In the genomic region with DNA sequence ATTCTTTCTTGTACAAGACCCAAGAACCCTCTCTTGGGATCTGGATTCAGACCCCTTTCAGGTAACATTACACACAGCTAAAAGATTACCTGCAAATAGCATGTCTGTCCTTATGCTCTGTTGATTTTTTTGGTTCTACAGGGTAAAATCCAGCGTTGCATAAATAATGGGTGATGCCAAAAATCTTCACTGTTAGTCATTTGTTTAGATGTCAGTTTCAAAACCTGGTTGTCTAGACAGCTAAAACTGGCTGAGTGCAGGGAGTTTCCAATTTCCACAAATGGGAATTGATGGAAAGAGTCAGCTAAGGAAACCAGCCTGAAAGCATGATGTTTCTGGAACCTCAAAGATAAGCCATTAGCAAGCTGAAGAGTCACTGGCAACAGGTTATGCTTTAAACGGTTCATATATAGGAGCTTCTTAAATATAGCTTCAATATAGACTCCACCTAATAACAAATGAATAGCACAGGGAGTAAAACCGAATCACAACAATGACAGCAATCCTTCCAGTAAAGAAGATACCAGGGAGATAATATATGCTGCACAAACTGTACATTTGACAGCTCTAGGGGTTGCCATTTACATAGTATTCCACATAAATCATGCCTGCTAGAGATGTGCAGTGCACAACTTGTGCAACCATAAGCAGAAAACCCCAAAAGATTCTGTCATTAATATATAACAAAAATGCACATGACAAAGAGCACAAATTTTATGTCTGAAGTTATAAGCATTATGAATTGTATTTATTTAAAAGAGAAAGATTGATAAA, we compare ENCODE assay signal across 18 cellular contexts. TPM values are rescaled to one million over a fixed set of nuclear protein-coding genes. Genes with fewer than 3 reads are reported as not detected.
DNase-seq lines count a peak whose midpoint lies in the region; ATAC-seq, FAIRE-seq and TF ChIP-seq lines count a peak whose summit lies in the region.
"Had no signal": no experiment of that assay in that cellular context is flagged by ENCODE, and none has a peak within 500 bp of the region (broad histone marks: within the 10 kb centered on the region; RNA-seq: fewer than 3 reads in every experiment).

No MANE protein-coding gene starts in this region.

- H4K20me1 ChIP-seq in HepG2 (ENCODE audit: insufficient read depth, low read length): no peaks in the 10 kb centered on the region
- H4K20me1 ChIP-seq: BLaER1 treated with 17β-estradiol and CSF1 and Interleukin-3, amounts not matched to agents 10 nM and 100 nM had no signal

- H3K36me3 ChIP-seq in liver (ENCODE audit: control insufficient read depth in 4 of 4, insufficient read depth in 3 of 4, low read depth in 1 of 4, low read length in 3 of 4) (no peaks in the 10 kb centered on the region), HepG2 (replicated peaks in 1 of 2; ENCODE audit: control insufficient read depth in 1 of 2, insufficient read depth in 2 of 2, low read length in 2 of 2) (no peaks in the 10 kb centered on the region)
- H3K36me3 ChIP-seq: BLaER1 treated with 17β-estradiol and CSF1 and Interleukin-3, amounts not matched to agents 10 nM and 100 nM; lower lobe of right lung had no signal

- no peak overlapping the region for H2AFZ ChIP-seq in HepG2 (ENCODE audit: low read length)

- no peaks in the 10 kb centered on the region for H3K27me3 ChIP-seq in liver (ENCODE audit: control insufficient read depth in 4 of 4, insufficient read depth in 4 of 4, low read length in 3 of 4)
- H3K27me3 ChIP-seq in HepG2 (ENCODE audit: control insufficient read depth in 1 of 2, insufficient read depth in 2 of 2, low read length in 2 of 2): no peaks in the 10 kb centered on the region
- H3K27me3 ChIP-seq: BLaER1 treated with 17β-estradiol and CSF1 and Interleukin-3, amounts not matched to agents 10 nM and 100 nM had no signal

- intact Hi-C loops in HepG2 (cut with micrococcal nuclease; ENCODE audit: unreplicated experiment): no loop called here

- no peak for ATAC-seq in HepG2
- no peak for ATAC-seq in HG02938 (IDR thresholded peaks at IDR 0.05; ENCODE audit: unreplicated experiment)
- ATAC-seq: lower lobe of right lung had no signal

- POLR2A ChIA-PET in HepG2 (lab: Yijun Ruan, JAX): no interaction called here

- no peak overlapping the region for H3K4me3 Mint-ChIP-seq in glutamatergic neuron (ENCODE audit: unreplicated experiment)
- H3K4me3 Mint-ChIP-seq in progenitor cell of endocrine pancreas (ENCODE audit: low read depth): no peak overlapping the region
- H3K4me3 Mint-ChIP-seq: activated naive CD8-positive, alpha-beta T cell; dendritic cell treated with granulocyte-macrophage colony-stimulating factor and Interleukin-4, amounts not matched to agents 40 ng/mL and 50 ng/mL, for 4 days had no signal

- no peak overlapping the region for H3K4me2 ChIP-seq in HepG2 (ENCODE audit: low read depth, low read length)
- H3K4me2 ChIP-seq: BLaER1 treated with 17β-estradiol and CSF1 and Interleukin-3, amounts not matched to agents 10 nM and 100 nM had no signal

- DNase-seq in HepG2 (ENCODE audit: low spot score): no peak
- DNase-seq in choroid plexus epithelial cell (ENCODE audit: low read depth): peak; percentile 67
- peak; percentile 91 for DNase-seq in iris pigment epithelial cell (ENCODE audit: low read depth)
- no peak for DNase-seq in glutamatergic neuron
- DNase-seq in progenitor cell of endocrine pancreas (ENCODE audit: low spot score, unreplicated experiment): no peak
- no peak for DNase-seq in NCI-H1105 treated with DMSO at 0.1 percent for 48 hours (lab: John Stamatoyannopoulos, UW)
- DNase-seq: activated CD4-positive, alpha-beta T cell treated with anti-CD3 and anti-CD28 coated beads for 4 hours; lower lobe of right lung; NCI-H187 treated with DMSO at 0.1 percent for 48 hours; NCI-H2227 treated with DMSO at 0.1 percent for 48 hours; nucleus accumbens; SHP77 treated with DMSO at 0.1 percent for 48 hours had no signal

- H3K4me1 ChIP-seq in liver (ENCODE audit: control insufficient read depth in 4 of 4, insufficient read depth in 4 of 4, low read length in 3 of 4) (peaks cover 2 to 12% (median 5%) of the 10 kb centered on the region in 4 donors), HepG2 (ENCODE audit: insufficient read depth, low read length) (no peaks in the 10 kb centered on the region)
- H3K4me1 ChIP-seq: lower lobe of right lung had no signal

- H3K4me1 Mint-ChIP-seq in glutamatergic neuron (ENCODE audit: low read depth, unreplicated experiment) (peaks cover 13% of the 10 kb centered on the region), progenitor cell of endocrine pancreas (ENCODE audit: low read depth) (no peaks in the 10 kb centered on the region)

- H3K79me2 ChIP-seq in HepG2 (ENCODE audit: insufficient read depth, low read length): no peaks in the 10 kb centered on the region

- H3K9ac ChIP-seq in liver (ENCODE audit: low read depth in 1 of 2, low read length in 2 of 2): no peak overlapping the region
- H3K9ac ChIP-seq in HepG2 (ENCODE audit: insufficient read depth, low read depth, low read length): no peak overlapping the region
- H3K9ac ChIP-seq: BLaER1 treated with 17β-estradiol and CSF1 and Interleukin-3, amounts not matched to agents 10 nM and 100 nM had no signal

- peaks cover 9% of the 10 kb centered on the region for H3K36me3 Mint-ChIP-seq in glutamatergic neuron (ENCODE audit: unreplicated experiment)
- no peaks in the 10 kb centered on the region for H3K36me3 Mint-ChIP-seq in progenitor cell of endocrine pancreas (ENCODE audit: insufficient read depth)
- H3K36me3 Mint-ChIP-seq: activated naive CD8-positive, alpha-beta T cell; brain had no signal

- no peak overlapping the region for H3K4me3 ChIP-seq in liver (ENCODE audit: low read depth in 1 of 3, low read length in 3 of 3)
- H3K4me3 ChIP-seq in HepG2 (replicated peaks in 1 of 3; ENCODE audit: insufficient read depth in 1 of 3, low read depth in 2 of 3, low read length in 3 of 3): no peak overlapping the region
- no peak overlapping the region for H3K4me3 ChIP-seq in choroid plexus epithelial cell (ENCODE audit: low read depth, low read length)
- H3K4me3 ChIP-seq: BLaER1 treated with 17β-estradiol and CSF1 and Interleukin-3, amounts not matched to agents 10 nM and 100 nM; lower lobe of right lung had no signal

- H3K27ac Mint-ChIP-seq in glutamatergic neuron (ENCODE audit: unreplicated experiment) (no peak overlapping the region), progenitor cell of endocrine pancreas (no peak overlapping the region)
- H3K27ac Mint-ChIP-seq: activated naive CD8-positive, alpha-beta T cell; dendritic cell treated with granulocyte-macrophage colony-stimulating factor and Interleukin-4, amounts not matched to agents 40 ng/mL and 50 ng/mL, for 4 days had no signal

- no peak for TF ChIP-seq CTCF in liver (IDR thresholded peaks at IDR 0.05; ENCODE audit: low read depth, low read length, missing input control)
- no peak for TF ChIP-seq CTCF in HepG2 (CRISPR knock-in tag; IDR thresholded peaks at IDR 0.05)
- no peak for TF ChIP-seq CTCF in choroid plexus epithelial cell (conservative IDR thresholded peaks at IDR 0.05; ENCODE audit: low read depth, low read length)
- TF ChIP-seq CTCF in glutamatergic neuron (IDR thresholded peaks at IDR 0.05; ENCODE audit: partially characterized antibody, unreplicated experiment): no peak
- TF ChIP-seq CTCF in progenitor cell of endocrine pancreas (IDR thresholded peaks at IDR 0.05; ENCODE audit: unreplicated experiment): no peak

- H3K27me3 Mint-ChIP-seq in glutamatergic neuron (ENCODE audit: unreplicated experiment) (no peaks in the 10 kb centered on the region), progenitor cell of endocrine pancreas (no peaks in the 10 kb centered on the region)

- in situ Hi-C loops in HepG2 (cut with HindIII; ENCODE audit: extremely low pct_ligation_motif_present, low pct_unique_long_range_greater_than_20kb): no loop called here

- TF ChIP-seq POLR2A in HepG2 (IDR thresholded peaks at IDR 0.05; ENCODE audit: insufficient read depth in 1 of 2, low read depth in 2 of 2, low read length in 2 of 2): no peak

- CTCF ChIA-PET in HepG2 (lab: Yijun Ruan, JAX; ENCODE audit: low intra/inter-chr PET ratio, low total read pairs): no interaction called here

- TF ChIP-seq RAD21 in liver (IDR thresholded peaks at IDR 0.05) (peak; percentile 63 to 65), HepG2 (CRISPR knock-in tag; IDR thresholded peaks at IDR 0.05) (no peak)

- FAIRE-seq in HepG2 (lab: Jason Lieb, UNC): no peak

- TF ChIP-seq EP300 in HepG2 (IDR thresholded peaks at IDR 0.05; ENCODE audit: low read depth in 2 of 2, low read length in 2 of 2) (no peak), HepG2 (CRISPR knock-in tag; IDR thresholded peaks at IDR 0.05; ENCODE audit: borderline replicate concordance) (no peak)

- BruUV-seq in HepG2 (replicated peaks; lab: Mats Ljungman, UMichigan): no TSS peak

- WGBS in liver: 49% methylated on average over 3 of the region's 3 CpGs
- WGBS in HepG2 (ENCODE audit: low lambda C conversion rate): 0% methylated on average over 3 of the region's 3 CpGs

- H3K27ac ChIP-seq in liver (ENCODE audit: low read depth in 1 of 2, low read length in 2 of 2): peak overlapping the region; percentile 74 to 75
- H3K27ac ChIP-seq in HepG2 (ENCODE audit: extremely low read length, insufficient read depth, low read length): no peak overlapping the region
- H3K27ac ChIP-seq: BLaER1 treated with 17β-estradiol and CSF1 and Interleukin-3, amounts not matched to agents 10 nM and 100 nM; lower lobe of right lung had no signal

- H3K9me3 Mint-ChIP-seq in glutamatergic neuron (ENCODE audit: unreplicated experiment): peaks cover 4% of the 10 kb centered on the region
- peaks cover 7% of the 10 kb centered on the region for H3K9me3 Mint-ChIP-seq in progenitor cell of endocrine pancreas (ENCODE audit: low read depth)
- H3K9me3 Mint-ChIP-seq: dendritic cell treated with granulocyte-macrophage colony-stimulating factor and Interleukin-4, amounts not matched to agents 40 ng/mL and 50 ng/mL, for 4 days had no signal

- H3K9me3 ChIP-seq in liver (ENCODE audit: control insufficient read depth in 4 of 4, low read length in 3 of 4) (no peaks in the 10 kb centered on the region), HepG2 (ENCODE audit: low read length) (no peaks in the 10 kb centered on the region)
- H3K9me3 ChIP-seq: lower lobe of right lung had no signal

RNA-seq across cellular contexts. Expression of a gene that starts 20.4 kb away (rescaled TPM):
- 10 to 100 TPM; 12.8 to 16.6 TPM for total RNA-seq in liver
- polyA plus RNA-seq in liver: 10 to 100 TPM in 1 of 2 donors, 1 to 10 TPM in 1; 7.4 to 11.7 TPM
- 0.02 TPM in 1 of 2 replicates, not detected in the other for total RNA-seq in HepG2 (2016; rRNA removed; fragmentation: Illumina TruSeq; extraction: Trizol)
- total RNA-seq in HepG2 (2016; cell fraction: cytosol; rRNA removed; fragmentation: Illumina TruSeq; extraction: Trizol; ENCODE audit: low read depth): not detected in 2 replicates
- total RNA-seq in HepG2 (2016; cell fraction: insoluble cytoplasmic fraction; rRNA removed; fragmentation: Illumina TruSeq; extraction: Trizol): not detected in 2 replicates
- 0.06 TPM in 1 of 2 replicates, not detected in the other for total RNA-seq in HepG2 (2016; cell fraction: membrane; rRNA removed; fragmentation: Illumina TruSeq; extraction: Trizol)
- total RNA-seq in HepG2 (2016; cell fraction: nucleus; rRNA removed; fragmentation: Illumina TruSeq; extraction: Trizol): not detected in 2 replicates
- 0.04 TPM in 1 of 2 replicates, not detected in the other for polyA plus RNA-seq in HepG2 (2011; rRNA removed)
- polyA plus RNA-seq in HepG2 (2011; cell fraction: cytosol; rRNA removed): 0.03 and 0.04 TPM in 2 replicates
- 0.10 TPM in 1 of 2 replicates, not detected in the other for polyA plus RNA-seq in HepG2 (2011; cell fraction: nucleus; rRNA removed)
- polyA plus RNA-seq in HepG2 (2012): not detected in 2 replicates
- not detected in 2 replicates for polyA plus RNA-seq in HepG2 (2016; cell fraction: cytosol; fragmentation: Illumina TruSeq; extraction: Trizol; ENCODE audit: low read depth)
- not detected in 2 replicates for polyA plus RNA-seq in HepG2 (2016; cell fraction: insoluble cytoplasmic fraction; fragmentation: Illumina TruSeq; extraction: Trizol; ENCODE audit: low read depth)
- polyA plus RNA-seq in HepG2 (2016; cell fraction: membrane; fragmentation: Illumina TruSeq; extraction: Trizol; ENCODE audit: low read depth): not detected in 2 replicates
- polyA plus RNA-seq in HepG2 (2016; cell fraction: nucleus; fragmentation: Illumina TruSeq; extraction: Trizol; ENCODE audit: insufficient read depth, low read depth): not detected in 2 replicates
- 2.9 TPM in 1 of 2 replicates, not detected in the other for polyA minus RNA-seq in HepG2 (2011; rRNA and poly(A)+ RNA removed; ENCODE audit: low replicate concordance)
- not detected in 2 replicates for polyA minus RNA-seq in HepG2 (2011; cell fraction: cytosol; rRNA and poly(A)+ RNA removed)
- polyA minus RNA-seq in HepG2 (2011; cell fraction: nucleus; rRNA and poly(A)+ RNA removed): 0.13 TPM in 1 of 2 replicates, not detected in the other
- total RNA-seq in glutamatergic neuron (ENCODE audit: unreplicated experiment): 38.9 TPM
- total RNA-seq in progenitor cell of endocrine pancreas: 20.3 and 21.0 TPM in 2 replicates

Comparison
In these comparisons a context has a peak if more than half of its experiments do, and no peak if none do; other contexts are left out.
1. RNA of a gene that starts 20.4 kb away (total RNA-seq): 38.9 TPM in glutamatergic neuron (single experiment), 20.3 to 21.0 TPM in progenitor cell of endocrine pancreas and 12.8 to 16.6 TPM in liver; 0.02 to 0.06 TPM in HepG2; every median in the first group is over 10 times any median in the second.
2. DNase-seq: peak in choroid plexus epithelial cell (single experiment) and iris pigment epithelial cell (single experiment); none in HepG2 (single experiment), glutamatergic neuron (single experiment), progenitor cell of endocrine pancreas (single experiment) and NCI-H1105 treated with DMSO at 0.1 percent for 48 hours (single experiment).